Comparison of ENCODE assay signal across 13 cellular contexts in genomic region chr17:81527591-81528383, GRCh38. TPM values are rescaled to one million over a fixed set of nuclear protein-coding genes. Genes with fewer than 3 reads are reported as not detected.
A peak's percentile ranks its signal among the peaks of the same experiment; 100 is the strongest.
DNase-seq lines count a peak whose midpoint lies in the region; ATAC-seq, FAIRE-seq and TF ChIP-seq lines count a peak whose summit lies in the region.
"Had no signal": no experiment of that assay in that cellular context is flagged by ENCODE, and none has a peak within 500 bp of the region (broad histone marks: within the 10 kb centered on the region; RNA-seq: fewer than 3 reads in every experiment).

Gene FSCN2, plus strand, starts transcription at chr17:81528377. Its CDS starts 155 bp downstream, at chr17:81528532.

- H3K14ac ChIP-seq in H1 (ENCODE audit: insufficient read length): no peak within 1 kb of the TSS

- POLR2A ChIA-PET in BJ (lab: Charles Lee) (interaction anchor here (0.6 kb wide), 2 partner anchors 11 to 39 kb away, joined by 10 to 14 read pairs; no protein-coding TSS in a partner anchor), H1 (lab: Charles Lee; ENCODE audit: partially characterized antibody) (interaction anchor here (1.2 to 30.5 kb wide), 6 partner anchors 9 to 31 kb away, joined by 3 to 1004 read pairs (median 12); partner anchors contain the start of gene ACTG1)

- H2BK120ac ChIP-seq in H1 (replicated peaks; ENCODE audit: low read depth, low read length): no peak within 1 kb of the TSS

- H4K8ac ChIP-seq in H1 (ENCODE audit: extremely low read depth, insufficient read depth, low read length): no peak within 1 kb of the TSS

- H2AK5ac ChIP-seq in H1 (ENCODE audit: low read depth, low read length): no peak within 1 kb of the TSS

- no peak for ATAC-seq in GM18873 (IDR thresholded peaks at IDR 0.05; ENCODE audit: low FRiP score, unreplicated experiment)

- peaks cover 0 to 11% (median 5%) of the 10 kb centered on the region in 4 experiments; a peak in 5 of 7 replicates for H3K4me1 ChIP-seq in H1 (replicated peaks in 1 of 4; ENCODE audit: control insufficient read depth in 3 of 4, insufficient read depth in 4 of 4, low read length in 3 of 4)
- H3K4me1 ChIP-seq in neural progenitor cell: peaks cover 10% of the 10 kb centered on the region

- peaks cover under 1% of the 10 kb centered on the region for H3F3A ChIP-seq in neural progenitor cell (ENCODE audit: low read depth)

- TF ChIP-seq CTCF in BJ (IDR thresholded peaks at IDR 0.05; ENCODE audit: insufficient read depth, low read depth, low read length) (peak; percentile 58), HFFc6 (IDR thresholded peaks at IDR 0.05) (peak; percentile 51), H1 (IDR thresholded peaks at IDR 0.05; ENCODE audit: control extremely low read depth in 1 of 3, insufficient read depth in 1 of 3, low read depth in 1 of 3, low read length in 3 of 3) (no peak), neural progenitor cell (IDR thresholded peaks at IDR 0.05) (no peak)

- H3K27me3 ChIP-seq in BJ (ENCODE audit: control insufficient read depth, insufficient read depth, low read length) (no peaks in the 10 kb centered on the region), H1 (replicated peaks in 1 of 4; ENCODE audit: control insufficient read depth in 3 of 4, extremely low read depth in 1 of 4, insufficient read depth in 3 of 4, low read length in 3 of 4) (peaks cover 0 to 1% (median 0%) of the 10 kb centered on the region in 4 experiments; a peak in 3 of 7 replicates), neural progenitor cell (peaks cover 8% of the 10 kb centered on the region)

- peaks cover 4 to 8% of the 10 kb centered on the region in 2 experiments; a peak in 1 of 4 replicates for H3K9me3 ChIP-seq in H1 (ENCODE audit: insufficient read depth in 2 of 2, low read depth in 1 of 2, low read length in 1 of 2)
- no peaks in the 10 kb centered on the region for H3K9me3 ChIP-seq in neural progenitor cell (ENCODE audit: low read depth)

- no peak within 1 kb of the TSS for H2AFZ ChIP-seq in H1 (ENCODE audit: low read length)
- H2AFZ ChIP-seq in neural progenitor cell (replicated peaks): no peak within 1 kb of the TSS

- FAIRE-seq in H1 (lab: Jason Lieb, UNC): no peak
- FAIRE-seq in frontal cortex (lab: Jason Lieb, UNC): no peak

- H3K36me3 ChIP-seq in BJ (ENCODE audit: control insufficient read depth, insufficient read depth, low read length) (no peaks in the 10 kb centered on the region), H1 (ENCODE audit: control insufficient read depth in 2 of 4, insufficient read depth in 4 of 4, low read length in 3 of 4) (no peaks in the 10 kb centered on the region), neural progenitor cell (no peaks in the 10 kb centered on the region)

- no peak within 1 kb of the TSS for H2BK15ac ChIP-seq in H1 (ENCODE audit: low read length)

- H3K4ac ChIP-seq in H1 (replicated peaks; ENCODE audit: insufficient read length, low read depth, low read length): peak within 1 kb of the TSS; percentile 38

- no peak within 1 kb of the TSS for H3K9ac ChIP-seq in H1 (replicated peaks in 1 of 4; ENCODE audit: extremely low read depth in 1 of 4, low read depth in 3 of 4, low read length in 3 of 4)
- no peak within 1 kb of the TSS for H3K9ac ChIP-seq in neural progenitor cell

- no peak within 1 kb of the TSS for H3K18ac ChIP-seq in H1 (ENCODE audit: extremely low read depth, low read length)

- no peaks in the 10 kb centered on the region for H3K79me2 ChIP-seq in H1 (ENCODE audit: control insufficient read depth in 1 of 2, insufficient read depth in 2 of 2, low read length in 2 of 2)
- H3K79me2 ChIP-seq in neural progenitor cell (ENCODE audit: low read depth): no peaks in the 10 kb centered on the region

- H3K4me1 Mint-ChIP-seq in HFFc6 (ENCODE audit: low read depth) (no peaks in the 10 kb centered on the region; the same call in 1 of the 2 replicates), neural progenitor cell (peaks cover 6% of the 10 kb centered on the region)
- H3K4me1 Mint-ChIP-seq: activated naive CD8-positive, alpha-beta T cell treated with anti-CD3 and anti-CD28 coated beads, Interleukin-2, amount 10 ng/mL, durations not matched to agents 7 days and 5 days had no signal

- TF ChIP-seq RAD21 in H1 (IDR thresholded peaks at IDR 0.05 in 1 of 2, conservative IDR thresholded peaks at IDR 0.05 in 1 of 2; ENCODE audit: low read depth in 2 of 2, low read length in 2 of 2): no peak

- H3K36me3 Mint-ChIP-seq in HFFc6 (ENCODE audit: low read depth) (no peaks in the 10 kb centered on the region), neural progenitor cell (no peaks in the 10 kb centered on the region)
- H3K36me3 Mint-ChIP-seq: activated naive CD8-positive, alpha-beta T cell treated with anti-CD3 and anti-CD28 coated beads, Interleukin-2, amount 10 ng/mL, durations not matched to agents 7 days and 5 days had no signal

- DNase-seq in BJ (ENCODE audit: low read depth) (no peak), HFFc6 (no peak), H1 (ENCODE audit: low read depth in 1 of 2, low spot score in 2 of 2) (no peak), neural progenitor cell (ENCODE audit: low spot score) (no peak), frontal cortex (ENCODE audit: low spot score in 2 of 2) (no peak), substantia nigra (lab: John Stamatoyannopoulos, UW) (no peak), activated gamma-delta T cell treated with Interleukin-2 at 50 U/mL for 16 hours (no peak)
- DNase-seq: activated CD8-positive, alpha-beta memory T cell treated with anti-CD3 and anti-CD28 coated beads for 24 hours; activated naive CD8-positive, alpha-beta T cell treated with anti-CD3 and anti-CD28 coated beads, Interleukin-2, amount 10 ng/mL, durations not matched to agents 7 days and 5 days; hippocampal formation; NCI-H1105; stimulated activated CD8-positive, alpha-beta memory T cell treated with anti-CD3 and anti-CD28 coated beads, Interleukin-4, amount 100 ng/mL, for 48 hours had no signal

- no peak within 1 kb of the TSS for H3K56ac ChIP-seq in H1 (replicated peaks; ENCODE audit: insufficient read length, low read depth, low read length)

- no peak within 1 kb of the TSS for H2BK5ac ChIP-seq in H1 (ENCODE audit: low read depth, low read length)

- H4K5ac ChIP-seq in H1 (ENCODE audit: insufficient read length, low read depth, low read length): no peak within 1 kb of the TSS

- no peak for TF ChIP-seq POLR2A in H1 (IDR thresholded peaks at IDR 0.05; ENCODE audit: control extremely low read depth in 1 of 2, low read depth in 2 of 2, low read length in 2 of 2)

- WGBS in H1 (ENCODE audit: extremely low coverage in 1 of 2, insufficient coverage in 1 of 2, insufficient read length in 1 of 2, insufficient replicate concordance in 2 of 2, low coverage in 1 of 2, low lambda C conversion rate in 2 of 2, missing lambda C conversion rate in 1 of 2), 2 experiments: 93% methylated on average over 31 of the region's 42 CpGs; no CpG with 5 or more reads in 1 of the 2 experiments

- peaks cover 19% of the 10 kb centered on the region; the same call in 1 of the 2 replicates for H3K23me2 ChIP-seq in H1 (ENCODE audit: low read depth, low read length)

- H4K91ac ChIP-seq in H1 (replicated peaks; ENCODE audit: insufficient read length, low read length): peak within 1 kb of the TSS; percentile 30

- peaks cover 2% of the 10 kb centered on the region; the same call in 1 of the 2 replicates for H3K27me3 Mint-ChIP-seq in HFFc6 (ENCODE audit: insufficient read depth)
- peaks cover 4% of the 10 kb centered on the region for H3K27me3 Mint-ChIP-seq in neural progenitor cell (ENCODE audit: insufficient read depth, low read depth)
- H3K27me3 Mint-ChIP-seq: activated naive CD8-positive, alpha-beta T cell treated with anti-CD3 and anti-CD28 coated beads, Interleukin-2, amount 10 ng/mL, durations not matched to agents 7 days and 5 days had no signal

- CTCF ChIA-PET in BJ (lab: Yijun Ruan, JAX) (interaction anchor here (0.6 to 1.0 kb wide), 2 partner anchors 9 to 131 kb away, joined by 3 read pairs; no protein-coding TSS in a partner anchor), H1 (lab: Charles Lee; ENCODE audit: partially characterized antibody) (interaction anchor here (0.7 to 2.6 kb wide), 4 partner anchors 10 to 89 kb away, joined by 3 to 16 read pairs (median 4); no protein-coding TSS in a partner anchor)

- H3K4me2 ChIP-seq in H1 (ENCODE audit: insufficient read depth in 1 of 2, low read depth in 2 of 2, low read length in 2 of 2) (no peak within 1 kb of the TSS), neural progenitor cell (no peak within 1 kb of the TSS)

- no peaks in the 10 kb centered on the region for H3K9me3 Mint-ChIP-seq in HFFc6
- H3K9me3 Mint-ChIP-seq in neural progenitor cell: no peaks in the 10 kb centered on the region
- H3K9me3 Mint-ChIP-seq: activated naive CD8-positive, alpha-beta T cell treated with anti-CD3 and anti-CD28 coated beads, Interleukin-2, amount 10 ng/mL, durations not matched to agents 7 days and 5 days had no signal

- H4K20me1 ChIP-seq in H1 (replicated peaks in 1 of 2; ENCODE audit: control insufficient read depth in 1 of 2, insufficient read depth in 2 of 2, low read length in 2 of 2) (peaks cover 0 to 9% of the 10 kb centered on the region in 2 experiments), neural progenitor cell (ENCODE audit: low read depth) (no peaks in the 10 kb centered on the region)

- H3K4me3 ChIP-seq in BJ (ENCODE audit: low read depth, low read length): no peak within 1 kb of the TSS
- no peak within 1 kb of the TSS for H3K4me3 ChIP-seq in H1 (ENCODE audit: extremely low read depth in 1 of 4, insufficient read depth in 2 of 4, low read depth in 3 of 4, low read length in 4 of 4)
- H3K4me3 ChIP-seq in neural progenitor cell: no peak within 1 kb of the TSS

- H3K27ac Mint-ChIP-seq in HFFc6 (no peak within 1 kb of the TSS), neural progenitor cell (peak within 1 kb of the TSS; percentile 50)
- H3K27ac Mint-ChIP-seq: activated naive CD8-positive, alpha-beta T cell treated with anti-CD3 and anti-CD28 coated beads, Interleukin-2, amount 10 ng/mL, durations not matched to agents 7 days and 5 days had no signal

- no peak within 1 kb of the TSS for H3K23ac ChIP-seq in H1 (ENCODE audit: insufficient read length)

- TF ChIP-seq EP300 in H1 (IDR thresholded peaks at IDR 0.05; ENCODE audit: borderline replicate concordance in 1 of 2, low read depth in 2 of 2, low read length in 2 of 2): no peak

- no peaks in the 10 kb centered on the region for H3K79me1 ChIP-seq in H1 (ENCODE audit: low read depth, low read length)

- no peak within 1 kb of the TSS; the same call in 1 of the 2 replicates for H3K4me3 Mint-ChIP-seq in HFFc6
- H3K4me3 Mint-ChIP-seq in neural progenitor cell: no peak within 1 kb of the TSS
- H3K4me3 Mint-ChIP-seq: activated naive CD8-positive, alpha-beta T cell treated with anti-CD3 and anti-CD28 coated beads, Interleukin-2, amount 10 ng/mL, durations not matched to agents 7 days and 5 days had no signal

- H2BK12ac ChIP-seq in H1 (ENCODE audit: low read depth, low read length): no peak within 1 kb of the TSS

- H3K27ac ChIP-seq in H1 (ENCODE audit: low read depth, low read length) (no peak within 1 kb of the TSS), neural progenitor cell (no peak within 1 kb of the TSS), substantia nigra (ENCODE audit: low read depth, low read length, poor library complexity, severe bottlenecking) (no peak within 1 kb of the TSS)

- H2BK20ac ChIP-seq in H1 (ENCODE audit: low read length): no peak within 1 kb of the TSS

RNA-seq across cellular contexts. Expression of gene FSCN2, which starts in this region (rescaled TPM):
- polyA plus RNA-seq in BJ (2011; rRNA removed): 1.1 and 1.3 TPM in 2 replicates
- 1.3 and 1.9 TPM in 2 replicates for polyA minus RNA-seq in BJ (2011; rRNA and poly(A)+ RNA removed)
- 1 to 10 TPM in 3 of 6 experiments, under 1 TPM in 3; 0.71 to 1.4 (median 0.99) TPM for total RNA-seq in HFFc6 (2021; fragmentation: NEBNext Ultra II Directional; extraction: Animal tissue kit (Norgen Biotek cat#: 25700))
- total RNA-seq in H1 (2021; fragmentation: NEBNext Ultra II Directional; extraction: Animal tissue kit (Norgen Biotek cat#: 25700)): 0.30 TPM in 1 of 2 replicates, not detected in the other
- 0.18 and 0.44 TPM in 2 replicates for polyA plus RNA-seq in H1 (2011; rRNA removed)
- 0.14 TPM for polyA plus RNA-seq in H1 (2011; cell fraction: cytosol; rRNA removed)
- 0.88 TPM for polyA plus RNA-seq in H1 (2011; cell fraction: nucleus; rRNA removed)
- polyA plus RNA-seq in H1 (2012, experiment 1 of 2): 0.12 to 0.43 TPM (median 0.30 TPM) in 4 replicates
- 0.28 TPM for polyA plus RNA-seq in H1 (2012, experiment 2 of 2)
- polyA plus RNA-seq in H1 (2013, experiment 1 of 2): not detected
- 0.07 TPM for polyA plus RNA-seq in H1 (2013, experiment 2 of 2)
- polyA minus RNA-seq in H1 (2011; rRNA and poly(A)+ RNA removed): 0.09 and 0.10 TPM in 2 replicates
- polyA minus RNA-seq in H1 (2011; cell fraction: cytosol; rRNA and poly(A)+ RNA removed): not detected
- polyA minus RNA-seq in H1 (2011; cell fraction: nucleus; rRNA and poly(A)+ RNA removed): 0.90 TPM
- 0.28 TPM in 1 of 2 replicates, not detected in the other for total RNA-seq in neural progenitor cell (ENCODE audit: low replicate concordance)
- 4.9 TPM for total RNA-seq in frontal cortex

Comparison
In these comparisons a context has a peak if more than half of its experiments do, and no peak if none do; other contexts are left out.
1. CTCF ChIP-seq: peak in BJ (single experiment) and HFFc6 (single experiment); none in H1 (0 of 3) and neural progenitor cell (single experiment).